ENCODE assay signal across 18 cellular contexts in the genomic region with DNA sequence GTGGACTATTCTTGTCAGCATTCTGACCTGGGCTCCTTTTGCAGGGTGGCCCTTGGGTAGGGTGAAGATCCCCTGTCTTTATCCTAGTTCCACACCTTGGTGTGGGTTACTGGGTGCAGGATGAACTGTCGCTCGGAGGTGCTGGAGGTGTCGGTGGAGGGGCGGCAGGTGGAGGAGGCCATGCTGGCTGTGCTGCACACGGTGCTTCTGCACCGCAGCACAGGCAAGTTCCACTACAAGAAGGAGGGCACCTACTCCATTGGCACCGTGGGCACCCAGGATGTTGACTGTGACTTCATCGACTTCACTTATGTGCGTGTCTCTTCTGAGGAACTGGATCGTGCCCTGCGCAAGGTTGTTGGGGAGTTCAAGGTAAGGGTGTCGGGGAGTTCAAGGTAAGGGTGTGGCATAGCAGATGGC. TPM values are rescaled to one million over a fixed set of nuclear protein-coding genes. Genes with fewer than 3 reads are reported as not detected.
DNase-seq lines count a peak whose midpoint lies in the region; ATAC-seq and TF ChIP-seq lines count a peak whose summit lies in the region.
"Had no signal": no experiment of that assay in that cellular context is flagged by ENCODE, and none has a peak within 500 bp of the region (broad histone marks: within the 10 kb centered on the region; RNA-seq: fewer than 3 reads in every experiment).

No MANE protein-coding gene starts in this region.

- ATAC-seq in activated naive CD8-positive, alpha-beta T cell treated with anti-CD3 and anti-CD28 coated beads, Interleukin-2, amount 50 U/mL, for 24 hours, result no peak

- H3K27ac Mint-ChIP-seq in T-helper 1 cell treated with Interleukin-12 subunit alpha and Interleukin-12 subunit beta and Interleukin-4 antibody, amounts not matched to agents 30 μg/mL and 1 μg/mL, for 36 hours, result peak overlapping the region; percentile 7
- H3K27ac Mint-ChIP-seq in activated naive CD8-positive, alpha-beta T cell treated with anti-CD3 and anti-CD28 coated beads, Interleukin-2, amount 50 U/mL, for 24 hours, result peak overlapping the region; percentile 63

- H3K9me3 ChIP-seq in GM23248 (ENCODE audit: low read depth) (no peaks in the 10 kb centered on the region), osteoblast (ENCODE audit: low read depth, low read length) (no peaks in the 10 kb centered on the region)
- H3K9me3 ChIP-seq: heart right ventricle had no signal

- TF ChIP-seq CTCF in osteoblast (IDR thresholded peaks at IDR 0.05; ENCODE audit: extremely low read depth, low read depth, low read length), result no peak
- no peak for TF ChIP-seq CTCF in GM13977 (IDR thresholded peaks at IDR 0.05; ENCODE audit: extremely low read depth, insufficient read depth, missing control alignments)

- H3K4me1 ChIP-seq in GM23248 (ENCODE audit: insufficient read depth) (peaks cover 48% of the 10 kb centered on the region), osteoblast (ENCODE audit: insufficient read depth, low read length) (peaks cover 51% of the 10 kb centered on the region)

- in situ Hi-C loops in GM23248 (cut with MboI) (no loop called here), GM13977 (cut with MboI; ENCODE audit: low pct_unique_long_range_greater_than_20kb, low sequenced_read_pairs, unreplicated experiment) (no loop called here)

- peaks cover 13% of the 10 kb centered on the region; the same call in 1 of the 2 replicates for H3F3A ChIP-seq in GM23248 (ENCODE audit: insufficient read depth)

- H3K27me3 Mint-ChIP-seq in T-helper 1 cell treated with Interleukin-12 subunit alpha and Interleukin-12 subunit beta and Interleukin-4 antibody, amounts not matched to agents 30 μg/mL and 1 μg/mL, for 36 hours (ENCODE audit: low read depth), result no peaks in the 10 kb centered on the region
- H3K27me3 Mint-ChIP-seq in activated naive CD8-positive, alpha-beta T cell treated with anti-CD3 and anti-CD28 coated beads, Interleukin-2, amount 50 U/mL, for 24 hours, result no peaks in the 10 kb centered on the region

- peaks cover 34% of the 10 kb centered on the region for H3K36me3 Mint-ChIP-seq in T-helper 1 cell treated with Interleukin-12 subunit alpha and Interleukin-12 subunit beta and Interleukin-4 antibody, amounts not matched to agents 30 μg/mL and 1 μg/mL, for 36 hours (ENCODE audit: low read depth)
- H3K36me3 Mint-ChIP-seq in activated naive CD8-positive, alpha-beta T cell treated with anti-CD3 and anti-CD28 coated beads, Interleukin-2, amount 50 U/mL, for 24 hours (ENCODE audit: low read depth), result peaks cover 42% of the 10 kb centered on the region

- H2AFZ ChIP-seq in GM23248 (no peak overlapping the region), osteoblast (ENCODE audit: low read length) (no peak overlapping the region)

- H3K4me2 ChIP-seq in GM23248 (ENCODE audit: unreplicated experiment) (peak overlapping the region; percentile 38), osteoblast (ENCODE audit: insufficient read depth, low read length) (peak overlapping the region; percentile 18)

- H3K27me3 ChIP-seq in GM23248 (replicated peaks; ENCODE audit: insufficient read depth) (no peaks in the 10 kb centered on the region), osteoblast (ENCODE audit: insufficient read depth, low read length) (no peaks in the 10 kb centered on the region)
- H3K27me3 ChIP-seq: heart right ventricle had no signal

- H4K20me1 ChIP-seq in GM23248 (ENCODE audit: insufficient read depth) (peaks cover 11% of the 10 kb centered on the region), osteoblast (ENCODE audit: insufficient read depth, low read length) (peaks cover 82% of the 10 kb centered on the region)

- DNase-seq in T-helper 1 cell (no peak), GM23248 (no peak), osteoblast (ENCODE audit: insufficient read length, low spot score, missing footprints) (peak; percentile 73), activated gamma-delta T cell (lab: John Stamatoyannopoulos, UW) (no peak), GM13977 (ENCODE audit: low spot score) (no peak), NOMO-1 treated with DMSO at 0.1 percent for 48 hours (lab: John Stamatoyannopoulos, UW; ENCODE audit: unreplicated experiment) (no peak)
- DNase-seq in activated naive CD8-positive, alpha-beta T cell treated with anti-CD3 and anti-CD28 coated beads, Interleukin-2, amount 50 U/mL, for 24 hours, result no peak
- DNase-seq: Calu3; erythroblast; kidney glomerular epithelial cell; NCI-H1048; NK-92 treated with Interleukin-12 subunit alpha and Interleukin-12 subunit beta, amount 100 ng/mL, for 24 hours; SHP77; stimulated activated CD4-positive, alpha-beta T cell treated with anti-CD3 and anti-CD28 coated beads, Interleukin-2, amount 100 ng/mL, for 24 hours; stimulated activated CD8-positive, alpha-beta memory T cell treated with anti-CD3 and anti-CD28 coated beads, Interleukin-4, amount 100 ng/mL, for 48 hours had no signal

- H3K79me2 ChIP-seq in GM23248 (ENCODE audit: insufficient read depth), result peaks cover 90% of the 10 kb centered on the region
- peaks cover 83% of the 10 kb centered on the region for H3K79me2 ChIP-seq in osteoblast (ENCODE audit: insufficient read depth, low read length)

- no peak overlapping the region for H3K4me3 Mint-ChIP-seq in T-helper 1 cell treated with Interleukin-12 subunit alpha and Interleukin-12 subunit beta and Interleukin-4 antibody, amounts not matched to agents 30 μg/mL and 1 μg/mL, for 36 hours
- H3K4me3 Mint-ChIP-seq in activated naive CD8-positive, alpha-beta T cell treated with anti-CD3 and anti-CD28 coated beads, Interleukin-2, amount 50 U/mL, for 24 hours, result no peak overlapping the region

- peaks cover 42% of the 10 kb centered on the region for H3K4me1 Mint-ChIP-seq in T-helper 1 cell treated with Interleukin-12 subunit alpha and Interleukin-12 subunit beta and Interleukin-4 antibody, amounts not matched to agents 30 μg/mL and 1 μg/mL, for 36 hours (ENCODE audit: low read depth)
- peaks cover 46% of the 10 kb centered on the region for H3K4me1 Mint-ChIP-seq in activated naive CD8-positive, alpha-beta T cell treated with anti-CD3 and anti-CD28 coated beads, Interleukin-2, amount 50 U/mL, for 24 hours

- H3K9ac ChIP-seq in GM23248, result peak overlapping the region; percentile 31; the same call in 1 of the 2 replicates

- H3K27ac ChIP-seq in GM23248 (peak overlapping the region; percentile 43), osteoblast (ENCODE audit: low read depth, low read length) (peak overlapping the region; percentile 18)
- H3K27ac ChIP-seq: 22Rv1 had no signal

- no peaks in the 10 kb centered on the region for H3K9me3 Mint-ChIP-seq in T-helper 1 cell treated with Interleukin-12 subunit alpha and Interleukin-12 subunit beta and Interleukin-4 antibody, amounts not matched to agents 30 μg/mL and 1 μg/mL, for 36 hours
- H3K9me3 Mint-ChIP-seq in activated naive CD8-positive, alpha-beta T cell treated with anti-CD3 and anti-CD28 coated beads, Interleukin-2, amount 50 U/mL, for 24 hours, result no peaks in the 10 kb centered on the region

- H3K4me3 ChIP-seq in GM23248 (no peak overlapping the region), osteoblast (ENCODE audit: insufficient read depth, low read length) (peak overlapping the region; percentile 3)
- H3K4me3 ChIP-seq: heart right ventricle had no signal

- H3K36me3 ChIP-seq in GM23248 (ENCODE audit: low read depth), result peaks cover 11% of the 10 kb centered on the region
- peaks cover 58% of the 10 kb centered on the region for H3K36me3 ChIP-seq in osteoblast (ENCODE audit: insufficient read depth, low read length)

- 91 to 92% methylated on average over 12 of the region's 12 CpGs for WGBS in GM23248 (ENCODE audit: low coverage in 1 of 2, low lambda C conversion rate in 2 of 2, missing lambda C conversion rate in 2 of 2), 2 experiments

- H3K9me2 ChIP-seq in GM23248 (ENCODE audit: insufficient read depth), result no peaks in the 10 kb centered on the region

RNA-seq across cellular contexts. Expression of a gene that starts 3.8 kb away (rescaled TPM):
- total RNA-seq in GM23248 (2014; rRNA removed; shearing (Covaris generic)), result 113 and 139 TPM in 2 replicates
- 77.3 and 77.9 TPM in 2 replicates for polyA plus RNA-seq in GM23248 (2016; fragmentation: Nextera tagmentation; extraction: Ambion mirVana)
- total RNA-seq in osteoblast, result 49.5 and 64.4 TPM in 2 replicates

RNA-seq across cellular contexts. Expression of a gene that starts 6.0 kb away (rescaled TPM):
- total RNA-seq in GM23248 (2014; rRNA removed; shearing (Covaris generic)), result not detected in 2 replicates
- not detected in 2 replicates for polyA plus RNA-seq in GM23248 (2016; fragmentation: Nextera tagmentation; extraction: Ambion mirVana)
- under 0.01 TPM in 1 of 2 replicates, not detected in the other for total RNA-seq in osteoblast
- total RNA-seq: Calu3 had no signal

RNA-seq across cellular contexts. Expression of a gene that starts 22.3 kb away (rescaled TPM):
- 12.5 and 13.1 TPM in 2 replicates for total RNA-seq in GM23248 (2014; rRNA removed; shearing (Covaris generic))
- 10.2 and 11.1 TPM in 2 replicates for polyA plus RNA-seq in GM23248 (2016; fragmentation: Nextera tagmentation; extraction: Ambion mirVana)
- total RNA-seq in osteoblast, result 3.3 and 3.5 TPM in 2 replicates
